8 cellular contexts compared by ENCODE assay signal in the genomic region with DNA sequence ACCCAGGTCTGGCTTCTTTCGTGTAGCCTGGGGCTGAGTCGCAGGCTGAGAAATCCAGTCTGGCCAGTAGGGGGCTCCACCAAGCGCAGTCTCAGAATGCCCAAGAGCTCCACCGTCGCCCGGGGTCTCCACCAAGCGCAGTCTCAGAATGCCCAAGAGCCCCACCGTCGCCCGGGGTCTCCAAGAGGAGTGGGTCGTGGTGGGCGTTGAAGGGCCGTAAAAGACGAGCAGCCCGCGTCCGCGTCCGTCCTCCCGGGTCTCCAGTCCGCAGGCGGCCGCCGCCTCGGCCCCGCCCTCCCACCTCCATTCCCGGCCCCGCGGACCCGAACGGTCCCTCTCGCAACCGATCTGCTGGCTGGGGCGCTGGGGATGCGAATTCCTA. TPM values are rescaled to one million over a fixed set of nuclear protein-coding genes. Genes with fewer than 3 reads are reported as not detected.
DNase-seq lines count a peak whose midpoint lies in the region; ATAC-seq and TF ChIP-seq lines count a peak whose summit lies in the region.

No MANE protein-coding gene starts in this region.

- peaks cover 9% of the 10 kb centered on the region for H3K36me3 Mint-ChIP-seq in central memory CD8-positive, alpha-beta T cell (ENCODE audit: insufficient read depth)

- DNase-seq in A673 (ENCODE audit: low spot score) (peak; percentile 93), NCI-H2171 (lab: John Stamatoyannopoulos, UW) (peak; percentile 65), kidney epithelial cell (ENCODE audit: low read depth) (no peak)
- DNase-seq in central memory CD8-positive, alpha-beta T cell (ENCODE audit: low spot score in 2 of 2): peak; percentile 80 to 83
- peak; percentile 78 to 83 for DNase-seq in stimulated activated CD4-positive, alpha-beta T cell treated with anti-CD3 and anti-CD28 coated beads, Interleukin-15, amount 100 ng/mL, for 1 hour (ENCODE audit: low read depth in 1 of 2, low spot score in 1 of 2)

- POLR2A ChIA-PET in A673 (lab: Charles Lee; ENCODE audit: low non-redundant PET): interaction anchor here (0.6 kb wide), 1 partner anchor 115 kb away, joined by 8 read pairs; no protein-coding TSS in a partner anchor

- no TSS peak for BruUV-seq in A673 (replicated peaks; lab: Mats Ljungman, UMichigan)

- H3K9me3 Mint-ChIP-seq in central memory CD8-positive, alpha-beta T cell: no peaks in the 10 kb centered on the region

- TF ChIP-seq CTCF in A673 (conservative IDR thresholded peaks at IDR 0.05; ENCODE audit: low read depth, low read length) (peak; percentile 93), kidney epithelial cell (IDR thresholded peaks at IDR 0.05; ENCODE audit: insufficient read depth, low read length, poor library complexity, severe bottlenecking) (peak; percentile 90)

- peaks cover 54% of the 10 kb centered on the region for H3K4me1 Mint-ChIP-seq in central memory CD8-positive, alpha-beta T cell

- H3K36me3 ChIP-seq in A673 (ENCODE audit: insufficient read depth, low read length, poor library complexity, severe bottlenecking) (no peaks in the 10 kb centered on the region), kidney epithelial cell (ENCODE audit: control insufficient read depth, insufficient read depth, low read length) (peaks cover 1% of the 10 kb centered on the region)

- no peaks in the 10 kb centered on the region for H3K27me3 ChIP-seq in A673 (replicated peaks; ENCODE audit: insufficient read depth, low read depth, low read length, poor library complexity)
- no peaks in the 10 kb centered on the region for H3K27me3 ChIP-seq in kidney epithelial cell (ENCODE audit: control insufficient read depth, insufficient read depth, low read length)

- H3K27me3 Mint-ChIP-seq in central memory CD8-positive, alpha-beta T cell: no peaks in the 10 kb centered on the region

- peak; percentile 32 for ATAC-seq in GM18519 (IDR thresholded peaks at IDR 0.05; ENCODE audit: low FRiP score, unreplicated experiment)
- ATAC-seq in HG03060 (IDR thresholded peaks at IDR 0.05; ENCODE audit: low read depth, unreplicated experiment): peak; percentile 3
- ATAC-seq in activated CD4-positive, CD25-positive, alpha-beta regulatory T cell treated with anti-CD3 and anti-CD28 coated beads, Interleukin-2, amount 50 U/mL, for 24 hours: peak; percentile 44 to 60
- peak; percentile 56 for ATAC-seq in central memory CD8-positive, alpha-beta T cell (replicated peaks; ENCODE audit: extremely low read depth, poor library complexity, severe bottlenecking)

- peak overlapping the region; percentile 93 for H3K27ac Mint-ChIP-seq in central memory CD8-positive, alpha-beta T cell (ENCODE audit: low read depth)

- H3K4me1 ChIP-seq in A673 (ENCODE audit: insufficient read depth, low read length, poor library complexity, severe bottlenecking): peaks cover 35% of the 10 kb centered on the region

- intact Hi-C loops in A673 (cut with micrococcal nuclease; ENCODE audit: unreplicated experiment): loop anchor here (1.0 kb wide), 1 partner anchor 140 kb away; no protein-coding TSS in a partner anchor

- H3K9me3 ChIP-seq in A673 (ENCODE audit: low read depth, low read length, poor library complexity, severe bottlenecking): no peaks in the 10 kb centered on the region

- H3K4me3 ChIP-seq in A673 (ENCODE audit: low read depth, low read length, poor library complexity, severe bottlenecking) (peak overlapping the region; percentile 65), kidney epithelial cell (ENCODE audit: low read depth, low read length) (peak overlapping the region; percentile 92)

- H3K27ac ChIP-seq in A673 (ENCODE audit: low read depth, low read length, poor library complexity, severe bottlenecking): peak overlapping the region; percentile 97

- peak overlapping the region; percentile 91 for H3K4me3 Mint-ChIP-seq in central memory CD8-positive, alpha-beta T cell

- CTCF ChIA-PET in A673 (lab: Charles Lee): interaction anchor here (0.6 to 1.2 kb wide), 10 partner anchors 8 to 1074 kb away, joined by 3 to 19 read pairs (median 5); a partner anchor contains a TSS

RNA-seq across cellular contexts. Expression of a gene that starts 0.9 kb away (rescaled TPM):
- total RNA-seq in A673 (2021) (130 and 132 TPM in 2 replicates), kidney epithelial cell (162 and 218 TPM in 2 replicates)

RNA-seq across cellular contexts. Expression of a gene that starts 17.7 kb away (rescaled TPM):
- total RNA-seq in A673 (2021) (1.8 and 1.9 TPM in 2 replicates), kidney epithelial cell (1.0 and 1.3 TPM in 2 replicates)

RNA-seq across cellular contexts. Expression of a gene that starts 28.4 kb away (rescaled TPM):
- total RNA-seq in A673 (2021) (1.2 and 1.7 TPM in 2 replicates), kidney epithelial cell (7.9 and 27.5 TPM in 2 replicates)

Comparison
In these comparisons a context has a peak if more than half of its experiments do, and no peak if none do; other contexts are left out.
1. ATAC-seq: peak in every context shown above with its lines; median percentile 56 in central memory CD8-positive, alpha-beta T cell; 52 in activated CD4-positive, CD25-positive, alpha-beta regulatory T cell treated with anti-CD3 and anti-CD28 coated beads, Interleukin-2, amount 50 U/mL, for 24 hours; 32 in GM18519; 3 in HG03060.